ENCODE assay signal across 18 cellular contexts in genomic region chr4:24527371-24527770, GRCh38.
"Had no signal": no experiment of that assay in that cellular context is flagged by ENCODE, and none has a peak within 500 bp of the region (broad histone marks: within the 10 kb centered on the region; RNA-seq: fewer than 3 reads in every experiment).

No MANE protein-coding gene starts in this region.

- ATAC-seq: activated CD8-positive, alpha-beta T cell treated with anti-CD3 and anti-CD28 coated beads, Interleukin-2, amount 10 ng/mL, durations not matched to agents 7 days and 5 days; T-cell had no signal

- H3K9me3 ChIP-seq: SK-N-SH, thyroid gland had no signal

- H3K27me3 Mint-ChIP-seq: activated CD4-positive, alpha-beta T cell treated with anti-CD3 and anti-CD28 coated beads, Interleukin-2, amount 10 ng/mL, durations not matched to agents 24 days and 14 days; activated T-cell treated with anti-CD3 and anti-CD28 coated beads, Interleukin-2, amount 50 U/mL, for 24 hours; dendritic cell treated with granulocyte-macrophage colony-stimulating factor and Interleukin-4, amounts not matched to agents 40 ng/mL and 50 ng/mL, for 4 days; T-cell had no signal

- H3K27ac Mint-ChIP-seq: activated CD4-positive, alpha-beta T cell treated with anti-CD3 and anti-CD28 coated beads, Interleukin-2, amount 10 ng/mL, durations not matched to agents 24 days and 14 days; activated CD8-positive, alpha-beta T cell treated with anti-CD3 and anti-CD28 coated beads, Interleukin-2, amount 10 ng/mL, durations not matched to agents 7 days and 5 days; activated T-cell treated with anti-CD3 and anti-CD28 coated beads, Interleukin-2, amount 50 U/mL, for 24 hours; activated T-helper 2 cell treated with anti-CD3 and anti-CD28 coated beads, Interferon-gamma antibody, Interleukin-2, Interleukin-4, amounts not matched to agents 10 μg/mL and 5 μg/mL and 100 μg/mL, durations not matched to agents 14 hours and 24 hours and 36 hours; dendritic cell treated with granulocyte-macrophage colony-stimulating factor and Interleukin-4, amounts not matched to agents 40 ng/mL and 50 ng/mL, for 4 days; T-cell had no signal

- H3K27me3 ChIP-seq: brain microvascular endothelial cell, thyroid gland had no signal

- H3K4me3 Mint-ChIP-seq: activated CD4-positive, alpha-beta T cell treated with anti-CD3 and anti-CD28 coated beads, Interleukin-2, amount 10 ng/mL, durations not matched to agents 24 days and 14 days; activated CD8-positive, alpha-beta T cell treated with anti-CD3 and anti-CD28 coated beads, Interleukin-2, amount 10 ng/mL, durations not matched to agents 7 days and 5 days; activated T-cell treated with anti-CD3 and anti-CD28 coated beads, Interleukin-2, amount 50 U/mL, for 24 hours; dendritic cell treated with granulocyte-macrophage colony-stimulating factor and Interleukin-4, amounts not matched to agents 40 ng/mL and 50 ng/mL, for 4 days; neural crest cell; T-cell had no signal

- H3K9me3 Mint-ChIP-seq: activated CD4-positive, alpha-beta T cell treated with anti-CD3 and anti-CD28 coated beads, Interleukin-2, amount 10 ng/mL, durations not matched to agents 24 days and 14 days; activated T-cell treated with anti-CD3 and anti-CD28 coated beads, Interleukin-2, amount 50 U/mL, for 24 hours; activated T-helper 2 cell treated with anti-CD3 and anti-CD28 coated beads, Interferon-gamma antibody, Interleukin-2, Interleukin-4, amounts not matched to agents 10 μg/mL and 5 μg/mL and 100 μg/mL, durations not matched to agents 14 hours and 24 hours and 36 hours; dendritic cell treated with granulocyte-macrophage colony-stimulating factor and Interleukin-4, amounts not matched to agents 40 ng/mL and 50 ng/mL, for 4 days; neural crest cell; T-cell had no signal

- H3K4me3 ChIP-seq: thyroid gland had no signal

- H3K27ac ChIP-seq: brain microvascular endothelial cell, epithelial cell of prostate, thyroid gland had no signal

- H3K4me1 Mint-ChIP-seq: neural crest cell had no signal

- DNase-seq: activated CD4-positive, alpha-beta T cell treated with anti-CD3 and anti-CD28 coated beads, Interleukin-2, amount 10 ng/mL, durations not matched to agents 24 days and 14 days; activated CD8-positive, alpha-beta T cell treated with anti-CD3 and anti-CD28 coated beads, Interleukin-2, amount 10 ng/mL, durations not matched to agents 7 days and 5 days; activated naive CD4-positive, alpha-beta T cell treated with Interleukin-2 at 50 U/mL for 16 hours; activated T-cell treated with anti-CD3 and anti-CD28 coated beads, Interleukin-2, amount 50 U/mL, for 24 hours; aorta; brain microvascular endothelial cell; effector CD8-positive, alpha-beta T cell; islet precursor cell; retina; SK-N-SH; stimulated activated CD4-positive, alpha-beta T cell treated with anti-CD3 and anti-CD28 coated beads, Interleukin-2, amount 100 ng/mL, for 24 hours; stimulated activated naive CD4-positive, alpha-beta T cell treated with Interleukin-2 at 50 U/mL for 16 hours; T-cell; thyroid gland had no signal

- H3K4me1 ChIP-seq: thyroid gland had no signal
